8 cellular contexts compared by ENCODE assay signal in the genomic region with DNA sequence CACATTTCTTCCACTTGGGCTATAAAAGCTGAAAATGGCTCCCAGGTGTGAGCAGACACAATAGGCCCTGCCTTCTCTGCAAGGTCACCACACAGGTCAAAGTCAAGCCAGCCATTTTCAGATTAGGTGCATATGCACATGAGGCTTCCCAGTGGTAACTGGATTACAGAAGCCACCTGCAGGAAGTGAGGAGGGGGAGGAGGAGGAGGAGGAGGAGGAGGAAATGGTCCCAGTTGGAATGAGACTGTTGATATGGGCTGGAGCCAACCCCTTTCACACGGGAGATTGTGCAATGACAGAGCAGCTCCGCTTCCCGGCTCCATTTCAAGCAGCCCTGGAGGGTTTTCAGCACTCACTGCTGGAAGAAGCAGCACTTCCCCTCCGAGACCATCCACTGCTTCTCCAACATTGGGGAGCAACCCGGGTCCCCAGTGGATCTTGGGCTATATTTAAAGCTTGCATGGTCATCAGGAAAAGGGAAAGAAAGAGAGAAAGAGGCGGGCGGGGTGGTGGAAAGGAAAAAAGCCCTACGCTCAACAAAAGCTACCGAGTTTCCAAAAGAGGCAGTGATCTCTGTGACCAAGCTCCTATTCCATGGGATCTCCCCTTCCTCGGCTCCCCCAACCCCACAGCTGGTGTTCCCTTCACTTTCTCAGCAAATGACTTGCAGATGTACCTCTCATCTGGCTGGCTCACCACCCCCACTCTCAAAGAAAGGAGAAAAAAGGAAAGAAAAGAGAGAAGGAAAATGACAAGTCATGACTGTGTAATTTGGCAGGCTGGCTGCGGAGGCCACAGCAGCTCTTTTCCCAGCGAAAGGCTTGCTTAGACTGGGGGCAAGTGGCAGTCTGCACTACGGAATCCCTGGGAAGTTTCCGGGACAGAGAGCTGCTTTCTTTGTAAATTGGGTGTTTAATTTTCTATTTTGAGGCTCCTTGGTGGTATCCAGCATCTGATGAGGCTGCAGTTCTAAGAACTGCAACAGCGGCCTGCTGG. TPM values are rescaled to one million over a fixed set of nuclear protein-coding genes. Genes with fewer than 3 reads are reported as not detected.
DNase-seq lines count a peak whose midpoint lies in the region; ATAC-seq and TF ChIP-seq lines count a peak whose summit lies in the region.

No MANE protein-coding gene starts in this region.

- no peak for TF ChIP-seq CTCF in prostate gland (IDR thresholded peaks at IDR 0.05)

- no peaks in the 10 kb centered on the region for H3K9me3 ChIP-seq in T-helper 17 cell (ENCODE audit: control insufficient read depth, low read length, poor library complexity, severe bottlenecking)
- no peaks in the 10 kb centered on the region for H3K9me3 ChIP-seq in prostate gland

- peak overlapping the region; percentile 2 for H3K4me3 Mint-ChIP-seq in T-helper 17 cell

- no peaks in the 10 kb centered on the region for H3K27me3 ChIP-seq in prostate gland (replicated peaks; ENCODE audit: insufficient read depth)

- H3K4me1 Mint-ChIP-seq in T-helper 17 cell, result peaks cover 30% of the 10 kb centered on the region

- peaks cover 43% of the 10 kb centered on the region for H3K4me1 ChIP-seq in prostate gland (replicated peaks)

- WGBS in prostate gland, result 37% methylated on average over 15 of the region's 15 CpGs

- intact Hi-C loops in Right ventricle myocardium superior (cut with DNase I), result no loop called here
- intact Hi-C loops in prostate gland (cut with DNase I), result no loop called here

- H3K27ac ChIP-seq in prostate gland, result peak overlapping the region; percentile 73 to 77

- no peaks in the 10 kb centered on the region for H3K36me3 Mint-ChIP-seq in T-helper 17 cell (ENCODE audit: low read depth)

- no peaks in the 10 kb centered on the region for H3K27me3 Mint-ChIP-seq in T-helper 17 cell

- H3K27ac Mint-ChIP-seq in T-helper 17 cell, result no peak overlapping the region

- ATAC-seq in T-helper 17 cell (no peak), Right ventricle myocardium superior (ENCODE audit: poor library complexity) (peak; percentile 91), GM18502 (IDR thresholded peaks at IDR 0.05; ENCODE audit: poor library complexity, unreplicated experiment) (no peak), HG03460 (IDR thresholded peaks at IDR 0.05; ENCODE audit: unreplicated experiment) (no peak)

- no peaks in the 10 kb centered on the region for H3K36me3 ChIP-seq in prostate gland

- DNase-seq in HK-2 (ENCODE audit: unreplicated experiment), result peak; percentile 14
- no peak for DNase-seq in T-helper 17 cell
- peak; percentile 80 for DNase-seq in Right ventricle myocardium superior
- peak; percentile 82 for DNase-seq in prostate gland (ENCODE audit: low spot score)
- no peak for DNase-seq in stimulated activated CD4-positive, alpha-beta T cell treated with anti-CD3 and anti-CD28 coated beads, Interleukin-2, amount 100 ng/mL, for 48 hours
- no peak for DNase-seq in OCI-M2 (lab: John Stamatoyannopoulos, UW; ENCODE audit: unreplicated experiment)

- TF ChIP-seq POLR2A in prostate gland (IDR thresholded peaks at IDR 0.05), result no peak

- no peak overlapping the region for H3K4me3 ChIP-seq in prostate gland

RNA-seq across cellular contexts. Expression of a gene that starts 58.3 kb away (rescaled TPM):
- 10 to 100 TPM; 57.8 to 63.4 TPM for total RNA-seq in T-helper 17 cell
- 93.9 TPM for total RNA-seq in Right ventricle myocardium superior
- total RNA-seq in prostate gland, result 100 to 1,000 TPM; 119 to 186 TPM

Comparison
In these comparisons a context has a peak if more than half of its experiments do, and no peak if none do; other contexts are left out.
1. DNase-seq: peak in HK-2 (single experiment), Right ventricle myocardium superior (single experiment) and prostate gland (single experiment); none in T-helper 17 cell (0 of 3), stimulated activated CD4-positive, alpha-beta T cell treated with anti-CD3 and anti-CD28 coated beads, Interleukin-2, amount 100 ng/mL, for 48 hours (0 of 2) and OCI-M2 (single experiment).